In genomic region chr2:83802604-83803003, GRCh38 we compare ENCODE assay signal across 8 cellular contexts.
"Had no signal": no experiment of that assay in that cellular context is flagged by ENCODE, and none has a peak within 500 bp of the region (broad histone marks: within the 10 kb centered on the region; RNA-seq: fewer than 3 reads in every experiment).

No MANE protein-coding gene starts in this region.

- DNase-seq: GM23248, GOT3, H9, HCEC 1CT, IMR-90, KBM-7 had no signal

- H3K4me3 Mint-ChIP-seq: H9 had no signal

- H3K4me3 ChIP-seq: GM23248 had no signal

- H2AFZ ChIP-seq: GM23248 had no signal

- H3K27ac ChIP-seq: GM23248 had no signal

- H3K27ac Mint-ChIP-seq: H9 had no signal

- FAIRE-seq: H54, HTR-8/SVneo had no signal

- H3K9ac ChIP-seq: GM23248 had no signal
